1 cellular context compared by ENCODE assay signal in genomic region chr6:4647414-4648365, GRCh38.
TF ChIP-seq lines count a peak whose summit lies in the region.

No MANE protein-coding gene starts in this region.

TF ChIP-seq in HepG2, 621 proteins besides CTCF, POLR2A, EP300 and RAD21 (continued from another document and continues in another):
- TF ChIP-seq HIC2 (CRISPR knock-in tag; IDR thresholded peaks at IDR 0.05; ENCODE audit: low read depth) (no peak), ZNF724P (CRISPR knock-in tag; IDR thresholded peaks at IDR 0.05; ENCODE audit: borderline replicate concordance) (peak; percentile 95), KLF12 (CRISPR knock-in tag; IDR thresholded peaks at IDR 0.05; ENCODE audit: borderline replicate concordance) (no peak), ZNF550 (CRISPR knock-in tag; IDR thresholded peaks at IDR 0.05; ENCODE audit: borderline replicate concordance) (peak; percentile 45; the same call in 1 of the 2 replicates), RFX1 (IDR thresholded peaks at IDR 0.05) (no peak), RBM22 (optimal IDR thresholded peaks at IDR 0.05; ENCODE audit: low read length) (no peak), CBX5 (CRISPR knock-in tag; IDR thresholded peaks at IDR 0.05; ENCODE audit: borderline replicate concordance) (peak; percentile 97), ZNF256 (CRISPR knock-in tag; conservative IDR thresholded peaks at IDR 0.05) (0 out of 2 replicates have a peak, but pooled peaks have one; percentile 45), TFDP1 (CRISPR knock-in tag; IDR thresholded peaks at IDR 0.05; ENCODE audit: borderline replicate concordance) (peak; percentile 93), YEATS4 (CRISPR knock-in tag; IDR thresholded peaks at IDR 0.05; ENCODE audit: borderline replicate concordance) (0 out of 2 replicates have a peak, but pooled peaks have one; percentile 36), SOX13 (IDR thresholded peaks at IDR 0.05) (no peak), SOX13 (CRISPR knock-in tag; conservative IDR thresholded peaks at IDR 0.05 in 1 of 2, IDR thresholded peaks at IDR 0.05 in 1 of 2) (peak in 1 of 2 experiments; percentile 48; a peak in 2 of 4 replicates), ZNF337 (CRISPR knock-in tag; IDR thresholded peaks at IDR 0.05; ENCODE audit: borderline replicate concordance, low read depth) (peak; percentile 58; the same call in 1 of the 2 replicates), KMT2B (CRISPR knock-in tag; IDR thresholded peaks at IDR 0.05) (peak; percentile 76), ZNF737 (CRISPR knock-in tag; IDR thresholded peaks at IDR 0.05; ENCODE audit: borderline replicate concordance) (peak; percentile 29; the same call in 1 of the 2 replicates), ZNF572 (CRISPR knock-in tag; IDR thresholded peaks at IDR 0.05) (no peak), ZNF20 (CRISPR knock-in tag; IDR thresholded peaks at IDR 0.05) (no peak), ZNF569 (CRISPR knock-in tag; IDR thresholded peaks at IDR 0.05; ENCODE audit: borderline replicate concordance) (no peak), MED13 (CRISPR knock-in tag; IDR thresholded peaks at IDR 0.05) (no peak), CC2D1A (CRISPR knock-in tag; IDR thresholded peaks at IDR 0.05) (peak; percentile 49; the same call in 1 of the 2 replicates), TOE1 (CRISPR knock-in tag; IDR thresholded peaks at IDR 0.05) (no peak), SOX6 (IDR thresholded peaks at IDR 0.05) (no peak), SOX6 (CRISPR knock-in tag; IDR thresholded peaks at IDR 0.05) (peak; percentile 74), ZNF768 (CRISPR knock-in tag; IDR thresholded peaks at IDR 0.05) (peak; percentile 64; the same call in 1 of the 2 replicates), ZFP41 (CRISPR knock-in tag; IDR thresholded peaks at IDR 0.05; ENCODE audit: borderline replicate concordance) (no peak), NR3C1 (CRISPR knock-in tag; IDR thresholded peaks at IDR 0.05) (no peak), ZNF670 (CRISPR knock-in tag; IDR thresholded peaks at IDR 0.05; ENCODE audit: borderline replicate concordance) (0 out of 2 replicates have a peak, but pooled peaks have one; percentile 28), TBL1XR1 (IDR thresholded peaks at IDR 0.05; ENCODE audit: borderline replicate concordance, low read length, partially characterized antibody) (no peak), YY1 (IDR thresholded peaks at IDR 0.05; ENCODE audit: insufficient read depth, insufficient replicate concordance, low read depth, low read length) (peak; percentile 63), ZNF136 (CRISPR knock-in tag; IDR thresholded peaks at IDR 0.05; ENCODE audit: low read depth) (no peak), ZNF567 (CRISPR knock-in tag; IDR thresholded peaks at IDR 0.05; ENCODE audit: borderline replicate concordance) (0 out of 2 replicates have a peak, but pooled peaks have one; percentile 86), ISX (CRISPR knock-in tag; conservative IDR thresholded peaks at IDR 0.05) (no peak), ZNF879 (CRISPR knock-in tag; IDR thresholded peaks at IDR 0.05) (no peak), HNRNPL (IDR thresholded peaks at IDR 0.05; ENCODE audit: low read depth, low read length) (no peak), ATF7 (IDR thresholded peaks at IDR 0.05) (no peak), ATF7 (CRISPR knock-in tag; IDR thresholded peaks at IDR 0.05) (no peak), NFYC (CRISPR knock-in tag; IDR thresholded peaks at IDR 0.05) (no peak), ARNTL (CRISPR knock-in tag; IDR thresholded peaks at IDR 0.05) (peak; percentile 48; the same call in 1 of the 2 replicates), FOXO4 (CRISPR knock-in tag; conservative IDR thresholded peaks at IDR 0.05) (no peak), ZNF703 (CRISPR knock-in tag; IDR thresholded peaks at IDR 0.05; ENCODE audit: borderline replicate concordance) (no peak), SUZ12 (IDR thresholded peaks at IDR 0.05; ENCODE audit: low read depth, low read length) (no peak), ZSCAN5A (CRISPR knock-in tag; IDR thresholded peaks at IDR 0.05; ENCODE audit: borderline replicate concordance) (0 out of 2 replicates have a peak, but pooled peaks have one; percentile 56), ZNF772 (CRISPR knock-in tag; IDR thresholded peaks at IDR 0.05) (peak; percentile 89), TGIF2 (CRISPR knock-in tag; IDR thresholded peaks at IDR 0.05) (peak; percentile 65; the same call in 1 of the 2 replicates), KAT2B (IDR thresholded peaks at IDR 0.05; ENCODE audit: borderline replicate concordance, low read depth, low read length) (no peak), SMARCC2 (IDR thresholded peaks at IDR 0.05) (no peak), FLYWCH1 (CRISPR knock-in tag; IDR thresholded peaks at IDR 0.05) (no peak), ZSCAN21 (CRISPR knock-in tag; IDR thresholded peaks at IDR 0.05; ENCODE audit: borderline replicate concordance) (peak; percentile 67; the same call in 1 of the 2 replicates), ZNF720 (CRISPR knock-in tag; IDR thresholded peaks at IDR 0.05) (no peak)
- TF ChIP-seq, protein P1, sequence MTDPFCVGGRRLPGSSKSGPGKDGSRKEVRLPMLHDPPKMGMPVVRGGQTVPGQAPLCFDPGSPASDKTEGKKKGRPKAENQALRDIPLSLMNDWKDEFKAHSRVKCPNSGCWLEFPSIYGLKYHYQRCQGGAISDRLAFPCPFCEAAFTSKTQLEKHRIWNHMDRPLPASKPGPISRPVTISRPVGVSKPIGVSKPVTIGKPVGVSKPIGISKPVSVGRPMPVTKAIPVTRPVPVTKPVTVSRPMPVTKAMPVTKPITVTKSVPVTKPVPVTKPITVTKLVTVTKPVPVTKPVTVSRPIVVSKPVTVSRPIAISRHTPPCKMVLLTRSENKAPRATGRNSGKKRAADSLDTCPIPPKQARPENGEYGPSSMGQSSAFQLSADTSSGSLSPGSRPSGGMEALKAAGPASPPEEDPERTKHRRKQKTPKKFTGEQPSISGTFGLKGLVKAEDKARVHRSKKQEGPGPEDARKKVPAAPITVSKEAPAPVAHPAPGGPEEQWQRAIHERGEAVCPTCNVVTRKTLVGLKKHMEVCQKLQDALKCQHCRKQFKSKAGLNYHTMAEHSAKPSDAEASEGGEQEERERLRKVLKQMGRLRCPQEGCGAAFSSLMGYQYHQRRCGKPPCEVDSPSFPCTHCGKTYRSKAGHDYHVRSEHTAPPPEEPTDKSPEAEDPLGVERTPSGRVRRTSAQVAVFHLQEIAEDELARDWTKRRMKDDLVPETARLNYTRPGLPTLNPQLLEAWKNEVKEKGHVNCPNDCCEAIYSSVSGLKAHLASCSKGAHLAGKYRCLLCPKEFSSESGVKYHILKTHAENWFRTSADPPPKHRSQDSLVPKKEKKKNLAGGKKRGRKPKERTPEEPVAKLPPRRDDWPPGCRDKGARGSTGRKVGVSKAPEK (CRISPR knock-in tag; IDR thresholded peaks at IDR 0.05; ENCODE audit: borderline replicate concordance): no peak
- TF ChIP-seq, protein P2, sequence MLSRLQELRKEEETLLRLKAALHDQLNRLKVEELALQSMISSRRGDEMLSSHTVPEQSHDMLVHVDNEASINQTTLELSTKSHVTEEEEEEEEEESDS (CRISPR knock-in tag; IDR thresholded peaks at IDR 0.05; ENCODE audit: borderline replicate concordance): peak; percentile 81; the same call in 1 of the 2 replicates
- TF ChIP-seq, protein P3, sequence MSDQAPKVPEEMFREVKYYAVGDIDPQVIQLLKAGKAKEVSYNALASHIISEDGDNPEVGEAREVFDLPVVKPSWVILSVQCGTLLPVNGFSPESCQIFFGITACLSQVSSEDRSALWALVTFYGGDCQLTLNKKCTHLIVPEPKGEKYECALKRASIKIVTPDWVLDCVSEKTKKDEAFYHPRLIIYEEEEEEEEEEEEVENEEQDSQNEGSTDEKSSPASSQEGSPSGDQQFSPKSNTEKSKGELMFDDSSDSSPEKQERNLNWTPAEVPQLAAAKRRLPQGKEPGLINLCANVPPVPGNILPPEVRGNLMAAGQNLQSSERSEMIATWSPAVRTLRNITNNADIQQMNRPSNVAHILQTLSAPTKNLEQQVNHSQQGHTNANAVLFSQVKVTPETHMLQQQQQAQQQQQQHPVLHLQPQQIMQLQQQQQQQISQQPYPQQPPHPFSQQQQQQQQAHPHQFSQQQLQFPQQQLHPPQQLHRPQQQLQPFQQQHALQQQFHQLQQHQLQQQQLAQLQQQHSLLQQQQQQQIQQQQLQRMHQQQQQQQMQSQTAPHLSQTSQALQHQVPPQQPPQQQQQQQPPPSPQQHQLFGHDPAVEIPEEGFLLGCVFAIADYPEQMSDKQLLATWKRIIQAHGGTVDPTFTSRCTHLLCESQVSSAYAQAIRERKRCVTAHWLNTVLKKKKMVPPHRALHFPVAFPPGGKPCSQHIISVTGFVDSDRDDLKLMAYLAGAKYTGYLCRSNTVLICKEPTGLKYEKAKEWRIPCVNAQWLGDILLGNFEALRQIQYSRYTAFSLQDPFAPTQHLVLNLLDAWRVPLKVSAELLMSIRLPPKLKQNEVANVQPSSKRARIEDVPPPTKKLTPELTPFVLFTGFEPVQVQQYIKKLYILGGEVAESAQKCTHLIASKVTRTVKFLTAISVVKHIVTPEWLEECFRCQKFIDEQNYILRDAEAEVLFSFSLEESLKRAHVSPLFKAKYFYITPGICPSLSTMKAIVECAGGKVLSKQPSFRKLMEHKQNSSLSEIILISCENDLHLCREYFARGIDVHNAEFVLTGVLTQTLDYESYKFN (CRISPR knock-in tag; conservative IDR thresholded peaks at IDR 0.05): 0 out of 2 replicates have a peak, but pooled peaks have one; percentile 32
- TF ChIP-seq, protein P4, sequence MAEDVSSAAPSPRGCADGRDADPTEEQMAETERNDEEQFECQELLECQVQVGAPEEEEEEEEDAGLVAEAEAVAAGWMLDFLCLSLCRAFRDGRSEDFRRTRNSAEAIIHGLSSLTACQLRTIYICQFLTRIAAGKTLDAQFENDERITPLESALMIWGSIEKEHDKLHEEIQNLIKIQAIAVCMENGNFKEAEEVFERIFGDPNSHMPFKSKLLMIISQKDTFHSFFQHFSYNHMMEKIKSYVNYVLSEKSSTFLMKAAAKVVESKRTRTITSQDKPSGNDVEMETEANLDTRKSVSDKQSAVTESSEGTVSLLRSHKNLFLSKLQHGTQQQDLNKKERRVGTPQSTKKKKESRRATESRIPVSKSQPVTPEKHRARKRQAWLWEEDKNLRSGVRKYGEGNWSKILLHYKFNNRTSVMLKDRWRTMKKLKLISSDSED (CRISPR knock-in tag; IDR thresholded peaks at IDR 0.05): no peak
- TF ChIP-seq, protein P5, sequence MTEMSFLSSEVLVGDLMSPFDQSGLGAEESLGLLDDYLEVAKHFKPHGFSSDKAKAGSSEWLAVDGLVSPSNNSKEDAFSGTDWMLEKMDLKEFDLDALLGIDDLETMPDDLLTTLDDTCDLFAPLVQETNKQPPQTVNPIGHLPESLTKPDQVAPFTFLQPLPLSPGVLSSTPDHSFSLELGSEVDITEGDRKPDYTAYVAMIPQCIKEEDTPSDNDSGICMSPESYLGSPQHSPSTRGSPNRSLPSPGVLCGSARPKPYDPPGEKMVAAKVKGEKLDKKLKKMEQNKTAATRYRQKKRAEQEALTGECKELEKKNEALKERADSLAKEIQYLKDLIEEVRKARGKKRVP (CRISPR knock-in tag; IDR thresholded peaks at IDR 0.05): peak in 1 of 2 experiments; percentile 60; a peak in 2 of 4 replicates
- TF ChIP-seq, protein P6, sequence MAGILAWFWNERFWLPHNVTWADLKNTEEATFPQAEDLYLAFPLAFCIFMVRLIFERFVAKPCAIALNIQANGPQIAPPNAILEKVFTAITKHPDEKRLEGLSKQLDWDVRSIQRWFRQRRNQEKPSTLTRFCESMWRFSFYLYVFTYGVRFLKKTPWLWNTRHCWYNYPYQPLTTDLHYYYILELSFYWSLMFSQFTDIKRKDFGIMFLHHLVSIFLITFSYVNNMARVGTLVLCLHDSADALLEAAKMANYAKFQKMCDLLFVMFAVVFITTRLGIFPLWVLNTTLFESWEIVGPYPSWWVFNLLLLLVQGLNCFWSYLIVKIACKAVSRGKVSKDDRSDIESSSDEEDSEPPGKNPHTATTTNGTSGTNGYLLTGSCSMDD (CRISPR knock-in tag; IDR thresholded peaks at IDR 0.05): no peak
- TF ChIP-seq, protein P7, sequence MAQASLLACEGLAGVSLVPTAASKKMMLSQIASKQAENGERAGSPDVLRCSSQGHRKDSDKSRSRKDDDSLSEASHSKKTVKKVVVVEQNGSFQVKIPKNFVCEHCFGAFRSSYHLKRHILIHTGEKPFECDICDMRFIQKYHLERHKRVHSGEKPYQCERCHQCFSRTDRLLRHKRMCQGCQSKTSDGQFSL (CRISPR knock-in tag; IDR thresholded peaks at IDR 0.05): no peak; the same call in 1 of the 2 replicates
